8 cellular contexts compared by ENCODE assay signal in the genomic region with DNA sequence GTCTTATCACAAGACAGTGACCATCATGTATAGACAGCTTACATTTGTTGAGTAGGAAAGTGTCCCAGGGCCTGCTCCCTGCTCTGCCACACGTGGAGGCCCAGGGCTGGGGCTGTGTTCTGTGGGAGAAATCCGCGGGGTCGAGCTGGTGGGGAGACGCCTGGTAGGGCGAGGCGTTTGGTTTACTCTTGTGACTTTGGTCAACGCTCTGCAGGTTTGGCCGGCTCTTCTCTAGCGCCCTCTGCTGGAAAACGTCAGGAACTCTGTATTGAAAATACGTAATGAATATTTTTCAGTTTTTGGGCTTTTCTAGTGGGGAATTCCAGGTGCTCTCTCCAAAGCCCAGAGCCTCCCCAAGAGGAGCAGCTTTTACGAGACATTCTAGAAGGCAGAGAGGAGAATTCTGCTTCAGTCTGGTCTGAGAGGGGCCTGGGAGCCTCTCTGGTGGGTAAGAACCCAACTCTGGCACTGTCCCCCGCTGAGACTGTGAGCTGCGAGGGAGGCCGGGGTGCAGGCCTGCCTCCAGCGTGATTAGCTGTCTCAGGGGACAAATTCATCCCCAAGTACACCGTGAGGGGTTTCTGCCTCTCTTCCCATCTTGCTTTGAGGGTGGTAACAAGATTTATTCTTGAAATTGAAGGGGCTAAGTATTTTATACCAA.
DNase-seq lines count a peak whose midpoint lies in the region; ATAC-seq and TF ChIP-seq lines count a peak whose summit lies in the region.

No MANE protein-coding gene starts in this region.

- ATAC-seq in GM18511 (IDR thresholded peaks at IDR 0.05; ENCODE audit: unreplicated experiment), result peak; percentile 82
- peak; percentile 55 to 81 (median 72) for ATAC-seq in heart right ventricle
- ATAC-seq in GM21786 (IDR thresholded peaks at IDR 0.05; ENCODE audit: unreplicated experiment), result no peak

- H3K9me3 ChIP-seq in heart right ventricle, result no peaks in the 10 kb centered on the region

- TF ChIP-seq CTCF in heart right ventricle (IDR thresholded peaks at IDR 0.05), result peak; percentile 76 to 90 (median 87)

- no peak overlapping the region for H3K27ac Mint-ChIP-seq in activated naive CD4-positive, alpha-beta T cell treated with anti-CD3 and anti-CD28 coated beads for 36 hours

- no peak overlapping the region for H3K4me3 ChIP-seq in Jurkat, Clone E6-1 (ENCODE audit: low read length)
- H3K4me3 ChIP-seq in heart right ventricle, result no peak overlapping the region

- no peaks in the 10 kb centered on the region for H3K36me3 ChIP-seq in heart right ventricle

- H3K4me1 ChIP-seq in heart right ventricle, result peaks cover 0 to 13% (median 0%) of the 10 kb centered on the region in 9 donors

- intact Hi-C loops in activated naive CD4-positive, alpha-beta T cell treated with anti-CD3 and anti-CD28 coated beads for 36 hours (cut with micrococcal nuclease), result loop anchor here (1.0 to 2.0 kb wide), 5 partner anchors 115 to 742 kb away; no protein-coding TSS in a partner anchor
- intact Hi-C loops in heart right ventricle (cut with DNase I), result loop anchor here (1.0 to 10.0 kb wide), 11 partner anchors 38 to 230 kb away; partner anchors contain the start of gene RALGAPA2 (in 2 of the 10)

- H3K9me3 Mint-ChIP-seq in activated naive CD4-positive, alpha-beta T cell treated with anti-CD3 and anti-CD28 coated beads for 36 hours, result no peaks in the 10 kb centered on the region

- CTCF ChIA-PET in activated naive CD4-positive, alpha-beta T cell treated with anti-CD3 and anti-CD28 coated beads for 36 hours (lab: Charles Lee), result interaction anchor here (0.6 to 3.6 kb wide), 14 partner anchors 11 to 733 kb away, joined by 3 to 18 read pairs (median 3); no protein-coding TSS in a partner anchor

- peaks cover 23% of the 10 kb centered on the region for H3K27me3 Mint-ChIP-seq in activated naive CD4-positive, alpha-beta T cell treated with anti-CD3 and anti-CD28 coated beads for 36 hours (ENCODE audit: low read depth)

- H3K36me3 Mint-ChIP-seq in activated naive CD4-positive, alpha-beta T cell treated with anti-CD3 and anti-CD28 coated beads for 36 hours (ENCODE audit: low read depth), result no peaks in the 10 kb centered on the region

- no peak overlapping the region for H3K4me3 Mint-ChIP-seq in activated naive CD4-positive, alpha-beta T cell treated with anti-CD3 and anti-CD28 coated beads for 36 hours

- in situ Hi-C loops in ACHN (cut with HindIII; ENCODE audit: low pct_ligation_motif_present, low pct_unique_long_range_greater_than_20kb, low sequenced_read_pairs), result no loop called here

- no peak overlapping the region for H3K27ac ChIP-seq in heart right ventricle

- DNase-seq in ACHN (peak; percentile 29), RPMI8226 (peak; percentile 76), heart right ventricle (peak; percentile 56 to 65), renal cortical epithelial cell (ENCODE audit: low read depth) (peak; percentile 15)
- DNase-seq in Jurkat, Clone E6-1 (ENCODE audit: low read depth, low spot score), result peak; percentile 37
- peak; percentile 78 for DNase-seq in activated naive CD4-positive, alpha-beta T cell treated with anti-CD3 and anti-CD28 coated beads for 36 hours

- WGBS in heart right ventricle, 2 donors, result 16% methylated on average over 18 of the region's 18 CpGs

- H3K27me3 ChIP-seq in heart right ventricle, result peaks cover 0 to 40% (median 11%) of the 10 kb centered on the region in 7 donors

- H3K4me1 Mint-ChIP-seq in activated naive CD4-positive, alpha-beta T cell treated with anti-CD3 and anti-CD28 coated beads for 36 hours (ENCODE audit: low read depth), result peaks cover 2% of the 10 kb centered on the region

Comparison
In these comparisons a context has a peak if more than half of its experiments do, and no peak if none do; other contexts are left out.
1. DNase-seq: peak in every context shown above with its lines; median percentile 78 in activated naive CD4-positive, alpha-beta T cell treated with anti-CD3 and anti-CD28 coated beads for 36 hours; 76 in RPMI8226; 60 in heart right ventricle; 37 in Jurkat, Clone E6-1; 29 in ACHN; 15 in renal cortical epithelial cell.